23 cellular contexts compared by ENCODE assay signal in the genomic region with DNA sequence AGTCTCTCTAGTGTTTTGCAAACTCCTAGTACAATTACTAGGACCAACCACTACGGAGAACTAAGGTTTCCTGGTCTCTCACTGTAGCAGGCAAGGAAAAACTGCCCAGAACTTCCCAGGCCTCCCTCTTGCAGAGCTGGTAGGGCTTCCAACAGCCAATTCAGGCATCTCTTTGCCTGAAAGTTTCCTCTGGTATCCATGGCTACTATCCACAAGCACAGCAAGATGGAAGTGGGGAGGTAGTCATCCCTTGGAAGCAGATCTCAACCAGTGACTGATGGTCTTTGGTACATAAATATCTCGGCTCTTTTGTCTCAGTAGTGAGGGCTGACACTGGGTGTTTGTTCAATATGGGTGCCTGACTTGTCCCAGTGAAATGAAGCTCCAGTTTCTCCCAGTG.
"Had no signal": no experiment of that assay in that cellular context is flagged by ENCODE, and none has a peak within 500 bp of the region (broad histone marks: within the 10 kb centered on the region; RNA-seq: fewer than 3 reads in every experiment).

No MANE protein-coding gene starts in this region.

- H3K27ac ChIP-seq: ascending aorta, breast epithelium, heart left ventricle, left lung, ovary, right lobe of liver, tibial nerve, VCaP had no signal

- H3K4me3 ChIP-seq: ascending aorta, breast epithelium, heart left ventricle, left lung, lung, ovary, right lobe of liver, tibial nerve had no signal

- H3K9me3 ChIP-seq: ascending aorta, breast epithelium, heart left ventricle, left lung, ovary, right lobe of liver, tibial nerve had no signal

- H3K4me1 ChIP-seq: ascending aorta, breast epithelium, heart left ventricle, left lung, right lobe of liver, tibial nerve had no signal

- DNase-seq: activated CD4-positive, alpha-beta memory T cell treated with anti-CD3 and anti-CD28 coated beads for 36 hours; activated CD4-positive, alpha-beta T cell treated with anti-CD3 and anti-CD28 coated beads for 48 hours; activated CD8-positive, alpha-beta memory T cell treated with anti-CD3 and anti-CD28 coated beads, Interleukin-2, amount 50 U/mL, for 48 hours; activated gamma-delta T cell; activated naive CD4-positive, alpha-beta T cell treated with anti-CD3 and anti-CD28 coated beads, Interleukin-2, amount 10 ng/mL, durations not matched to agents 7 days and 5 days; activated naive CD8-positive, alpha-beta T cell treated with anti-CD3 and anti-CD28 coated beads, Interleukin-2, amount 10 ng/mL, durations not matched to agents 7 days and 5 days; activated T-cell treated with anti-CD3 and anti-CD28 coated beads, Interleukin-2, amount 50 U/mL, for 24 hours; central memory CD4-positive, alpha-beta T cell; foreskin fibroblast; heart left ventricle; hypothalamus; kidney glomerular epithelial cell; left lung; nephron progenitor cell; ovary; right lobe of liver; stimulated activated CD4-positive, alpha-beta T cell treated with anti-CD3 and anti-CD28 coated beads, Interleukin-2, amount 100 ng/mL, for 48 hours; stimulated activated naive CD4-positive, alpha-beta T cell treated with Interleukin-2 at 50 U/mL for 16 hours had no signal

- H3K36me3 ChIP-seq: ascending aorta, breast epithelium, heart left ventricle, left lung, ovary, right lobe of liver, tibial nerve had no signal

- H3K27me3 ChIP-seq: ascending aorta, breast epithelium, heart left ventricle, ovary, right lobe of liver, tibial nerve had no signal
